25 cellular contexts compared by ENCODE assay signal in genomic region chr4:56147371-56147770, GRCh38.
DNase-seq lines count a peak whose midpoint lies in the region; ATAC-seq and TF ChIP-seq lines count a peak whose summit lies in the region.
"Had no signal": no experiment of that assay in that cellular context is flagged by ENCODE, and none has a peak within 500 bp of the region (broad histone marks: within the 10 kb centered on the region; RNA-seq: fewer than 3 reads in every experiment).

No MANE protein-coding gene starts in this region.

- no peaks in the 10 kb centered on the region for H3K9me3 ChIP-seq in BE2C
- H3K9me3 ChIP-seq: heart left ventricle, vagina had no signal

- peak overlapping the region; percentile 13; the same call in 1 of the 2 replicates for H3K4me3 ChIP-seq in BE2C (ENCODE audit: low read depth, low read length)
- H3K4me3 ChIP-seq: heart left ventricle, vagina had no signal

- H3K36me3 ChIP-seq in BE2C, result no peaks in the 10 kb centered on the region
- H3K36me3 ChIP-seq: heart left ventricle, vagina had no signal

- no peak for ATAC-seq in HG03439 (IDR thresholded peaks at IDR 0.05; ENCODE audit: unreplicated experiment)
- ATAC-seq: esophagus mucosa; heart left ventricle; left cardiac atrium; naive thymus-derived CD8-positive, alpha-beta T cell; Right ventricle myocardium inferior; sciatic nerve had no signal

- POLR2A ChIA-PET in activated CD4-positive, alpha-beta memory T cell treated with anti-CD3 and anti-CD28 coated beads for 36 hours (lab: Charles Lee), result no interaction called here

- intact Hi-C loops in activated CD4-positive, alpha-beta memory T cell treated with anti-CD3 and anti-CD28 coated beads for 36 hours (cut with micrococcal nuclease), result no loop called here

- TF ChIP-seq CTCF in BE2C (IDR thresholded peaks at IDR 0.05; ENCODE audit: low read depth, low read length), result no peak
- TF ChIP-seq CTCF in mesothelial cell of epicardium (IDR thresholded peaks at IDR 0.05; ENCODE audit: unreplicated experiment), result no peak

- DNase-seq in BE2C (peak; percentile 61), NCI-H460 (ENCODE audit: extremely low read depth, low read depth) (peak; percentile 2), dedifferentiated amniotic fluid mesenchymal stem cell (ENCODE audit: extremely low spot score) (peak; percentile 59), mesothelial cell of epicardium (ENCODE audit: low spot score in 2 of 2, unreplicated experiment in 2 of 2) (no peak), NCI-H1436 (lab: John Stamatoyannopoulos, UW) (no peak), NCI-H2029 (lab: John Stamatoyannopoulos, UW) (no peak)
- no peak for DNase-seq in activated CD4-positive, alpha-beta memory T cell treated with anti-CD3 and anti-CD28 coated beads for 36 hours
- DNase-seq: activated CD4-positive, alpha-beta T cell treated with anti-CD3 and anti-CD28 coated beads, Interleukin-2, amount 10 ng/mL, durations not matched to agents 7 days and 5 days; CD4-positive, alpha-beta T cell; effector memory CD4-positive, alpha-beta T cell; GOT3; heart left ventricle; left cardiac atrium; naive thymus-derived CD8-positive, alpha-beta T cell; NCI-H1694 treated with DMSO at 0.1 percent for 48 hours; NCI-H774; stimulated activated CD4-positive, alpha-beta T cell treated with anti-CD3 and anti-CD28 coated beads, Interleukin-15, amount 100 ng/mL, for 24 hours; T-helper 1 cell had no signal

- no peaks in the 10 kb centered on the region for H3K36me3 Mint-ChIP-seq in mesothelial cell of epicardium
- no peaks in the 10 kb centered on the region for H3K36me3 Mint-ChIP-seq in activated CD4-positive, alpha-beta memory T cell treated with anti-CD3 and anti-CD28 coated beads for 36 hours
- H3K36me3 Mint-ChIP-seq: activated naive CD8-positive, alpha-beta T cell; naive thymus-derived CD8-positive, alpha-beta T cell had no signal

- CTCF ChIA-PET in activated CD4-positive, alpha-beta memory T cell treated with anti-CD3 and anti-CD28 coated beads for 36 hours (lab: Charles Lee), result no interaction called here

- no peaks in the 10 kb centered on the region for H3K27me3 Mint-ChIP-seq in mesothelial cell of epicardium (ENCODE audit: low read depth)
- peaks cover 6% of the 10 kb centered on the region for H3K27me3 Mint-ChIP-seq in activated CD4-positive, alpha-beta memory T cell treated with anti-CD3 and anti-CD28 coated beads for 36 hours

- no peaks in the 10 kb centered on the region for H3K27me3 ChIP-seq in BE2C
- H3K27me3 ChIP-seq: vagina had no signal

- H3K4me1 Mint-ChIP-seq in mesothelial cell of epicardium, result peaks cover 26% of the 10 kb centered on the region
- H3K4me1 Mint-ChIP-seq in activated CD4-positive, alpha-beta memory T cell treated with anti-CD3 and anti-CD28 coated beads for 36 hours (ENCODE audit: low read depth), result no peaks in the 10 kb centered on the region
- H3K4me1 Mint-ChIP-seq: activated CD4-positive, alpha-beta T cell treated with anti-CD3 and anti-CD28 coated beads, Interleukin-2, amount 10 ng/mL, durations not matched to agents 7 days and 5 days; naive thymus-derived CD8-positive, alpha-beta T cell had no signal

- peak overlapping the region; percentile 33 for H3K27ac Mint-ChIP-seq in mesothelial cell of epicardium
- H3K27ac Mint-ChIP-seq in activated CD4-positive, alpha-beta memory T cell treated with anti-CD3 and anti-CD28 coated beads for 36 hours, result no peak overlapping the region
- H3K27ac Mint-ChIP-seq: activated CD4-positive, alpha-beta T cell treated with anti-CD3 and anti-CD28 coated beads, Interleukin-2, amount 10 ng/mL, durations not matched to agents 7 days and 5 days; activated naive CD8-positive, alpha-beta T cell; CD4-positive, alpha-beta T cell; naive thymus-derived CD8-positive, alpha-beta T cell had no signal

- no peaks in the 10 kb centered on the region for H3K9me3 Mint-ChIP-seq in mesothelial cell of epicardium
- no peaks in the 10 kb centered on the region for H3K9me3 Mint-ChIP-seq in activated CD4-positive, alpha-beta memory T cell treated with anti-CD3 and anti-CD28 coated beads for 36 hours
- H3K9me3 Mint-ChIP-seq: activated CD4-positive, alpha-beta T cell treated with anti-CD3 and anti-CD28 coated beads, Interleukin-2, amount 10 ng/mL, durations not matched to agents 7 days and 5 days; CD4-positive, alpha-beta T cell; naive thymus-derived CD8-positive, alpha-beta T cell had no signal

- H3K4me3 Mint-ChIP-seq in mesothelial cell of epicardium, result no peak overlapping the region
- no peak overlapping the region for H3K4me3 Mint-ChIP-seq in activated CD4-positive, alpha-beta memory T cell treated with anti-CD3 and anti-CD28 coated beads for 36 hours
- H3K4me3 Mint-ChIP-seq: activated CD4-positive, alpha-beta T cell treated with anti-CD3 and anti-CD28 coated beads, Interleukin-2, amount 10 ng/mL, durations not matched to agents 7 days and 5 days; activated naive CD8-positive, alpha-beta T cell; CD4-positive, alpha-beta T cell; naive thymus-derived CD8-positive, alpha-beta T cell had no signal

- peaks cover 12% of the 10 kb centered on the region for H3K4me1 ChIP-seq in BE2C
- H3K4me1 ChIP-seq: heart left ventricle, parathyroid adenoma, vagina had no signal

Comparison
In these comparisons a context has a peak if more than half of its experiments do, and no peak if none do; other contexts are left out.
1. DNase-seq: peak in BE2C (single experiment), NCI-H460 (single experiment) and dedifferentiated amniotic fluid mesenchymal stem cell (single experiment); none in mesothelial cell of epicardium (0 of 2), NCI-H1436 (single experiment), activated CD4-positive, alpha-beta memory T cell treated with anti-CD3 and anti-CD28 coated beads for 36 hours (single experiment) and NCI-H2029 (single experiment).